Comparison of ENCODE assay signal across 8 cellular contexts in genomic region chr20:41734506-41734945, GRCh38.
DNase-seq lines count a peak whose midpoint lies in the region; ATAC-seq and TF ChIP-seq lines count a peak whose summit lies in the region.

No MANE protein-coding gene starts in this region.

- no TSS peak for BruUV-seq in A673 (replicated peaks; lab: Mats Ljungman, UMichigan)

- CTCF ChIA-PET in A673 (lab: Charles Lee), result no interaction called here

- H3K18ac ChIP-seq in mesendoderm (ENCODE audit: low read length), result no peak overlapping the region

- ATAC-seq in upper lobe of right lung (peak; percentile 92), GM19395 (IDR thresholded peaks at IDR 0.05; ENCODE audit: unreplicated experiment) (no peak)

- TF ChIP-seq CTCF in A673 (conservative IDR thresholded peaks at IDR 0.05; ENCODE audit: low read depth, low read length) (peak; percentile 91), GM12873 (IDR thresholded peaks at IDR 0.05; ENCODE audit: insufficient read depth, low read depth, low read length, missing control alignments) (peak; percentile 99), WI38 (IDR thresholded peaks at IDR 0.05; ENCODE audit: low read depth, low read length) (peak; percentile 99), endodermal cell (conservative IDR thresholded peaks at IDR 0.05) (peak; percentile 93), upper lobe of right lung (IDR thresholded peaks at IDR 0.05) (peak; percentile 90)

- H3K4me3 Mint-ChIP-seq in endodermal cell, result no peak overlapping the region

- H3K9ac ChIP-seq in endodermal cell (ENCODE audit: extremely low read depth, low read length, poor library complexity, severe bottlenecking), result no peak overlapping the region
- H3K9ac ChIP-seq in mesendoderm (ENCODE audit: low read length), result no peak overlapping the region

- no peak overlapping the region for H3K27ac ChIP-seq in A673 (ENCODE audit: low read depth, low read length, poor library complexity, severe bottlenecking)
- H3K27ac ChIP-seq in endodermal cell (ENCODE audit: low read depth, low read length), result no peak overlapping the region
- H3K27ac ChIP-seq in mesendoderm (ENCODE audit: low read depth, low read length), result no peak overlapping the region
- no peak overlapping the region for H3K27ac ChIP-seq in upper lobe of right lung

- no peak overlapping the region for H2AK5ac ChIP-seq in mesendoderm (ENCODE audit: low read length)

- no peak overlapping the region for H2BK15ac ChIP-seq in mesendoderm (replicated peaks; ENCODE audit: low read depth)

- no peak overlapping the region for H4K5ac ChIP-seq in mesendoderm (ENCODE audit: low read length)

- H3K9me3 ChIP-seq in A673 (ENCODE audit: low read depth, low read length, poor library complexity, severe bottlenecking) (no peaks in the 10 kb centered on the region), endodermal cell (ENCODE audit: control insufficient read depth, low read length) (no peaks in the 10 kb centered on the region), upper lobe of right lung (no peaks in the 10 kb centered on the region)

- no peak overlapping the region for H3K56ac ChIP-seq in mesendoderm (ENCODE audit: low read length)

- H3K36me3 ChIP-seq in A673 (ENCODE audit: insufficient read depth, low read length, poor library complexity, severe bottlenecking) (no peaks in the 10 kb centered on the region), endodermal cell (ENCODE audit: control insufficient read depth, insufficient read depth, low read length) (no peaks in the 10 kb centered on the region), mesendoderm (ENCODE audit: control insufficient read depth, insufficient read depth, low read length) (no peaks in the 10 kb centered on the region), upper lobe of right lung (no peaks in the 10 kb centered on the region)

- no peak overlapping the region for H2BK120ac ChIP-seq in mesendoderm (ENCODE audit: low read depth, low read length)

- no peak overlapping the region for H3K27ac Mint-ChIP-seq in endodermal cell

- no peaks in the 10 kb centered on the region for H3K27me3 ChIP-seq in A673 (replicated peaks; ENCODE audit: insufficient read depth, low read depth, low read length, poor library complexity)
- no peaks in the 10 kb centered on the region for H3K27me3 ChIP-seq in endodermal cell (ENCODE audit: control insufficient read depth, insufficient read depth, low read length, poor library complexity, severe bottlenecking)
- H3K27me3 ChIP-seq in mesendoderm (ENCODE audit: insufficient read depth, low read length, poor library complexity), result no peaks in the 10 kb centered on the region
- no peaks in the 10 kb centered on the region for H3K27me3 ChIP-seq in upper lobe of right lung

- no peak overlapping the region for H2BK5ac ChIP-seq in mesendoderm (ENCODE audit: low read length)

- no peaks in the 10 kb centered on the region for H3K27me3 Mint-ChIP-seq in endodermal cell (ENCODE audit: insufficient read depth)

- 39 to 59% methylated on average over 5 of the region's 5 CpGs for WGBS in endodermal cell (ENCODE audit: insufficient coverage in 1 of 2, insufficient read length in 1 of 2), 2 experiments
- no CpG with 5 or more reads among the region's 5 CpGs for WGBS in mesendoderm (ENCODE audit: extremely low coverage, insufficient coverage, low lambda C conversion rate)

- no peak overlapping the region for H3K4me2 ChIP-seq in mesendoderm (ENCODE audit: low read length)

- H3K23ac ChIP-seq in mesendoderm (ENCODE audit: low read length), result no peak overlapping the region

- no peaks in the 10 kb centered on the region for H3K79me1 ChIP-seq in mesendoderm (ENCODE audit: low read length)

- H3K9me3 Mint-ChIP-seq in endodermal cell, result peaks cover 10% of the 10 kb centered on the region

- intact Hi-C loops in A673 (cut with micrococcal nuclease; ENCODE audit: unreplicated experiment), result loop anchor here (10.0 kb wide), 1 partner anchor 800 kb away; no protein-coding TSS in a partner anchor
- intact Hi-C loops in upper lobe of right lung (cut with DNase I), result no loop called here

- DNase-seq in A673 (ENCODE audit: low spot score) (peak; percentile 67), NCI-H1694 treated with DMSO at 0.1 percent for 48 hours (lab: John Stamatoyannopoulos, UW) (peak; percentile 5), endodermal cell (peak; percentile 89), mesendoderm (peak; percentile 76), upper lobe of right lung (no peak)

- POLR2A ChIA-PET in A673 (lab: Charles Lee; ENCODE audit: low non-redundant PET), result no interaction called here

- H3K4me3 ChIP-seq in A673 (ENCODE audit: low read depth, low read length, poor library complexity, severe bottlenecking) (no peak overlapping the region), WI38 (ENCODE audit: low read depth, low read length) (no peak overlapping the region), endodermal cell (ENCODE audit: low read length) (no peak overlapping the region), mesendoderm (ENCODE audit: low read length) (no peak overlapping the region), upper lobe of right lung (no peak overlapping the region)

- no peaks in the 10 kb centered on the region for H3K79me2 ChIP-seq in mesendoderm (ENCODE audit: control insufficient read depth, insufficient read depth, low read length)

- no peak overlapping the region for H4K8ac ChIP-seq in mesendoderm (ENCODE audit: low read depth, low read length)

- H3K4me1 Mint-ChIP-seq in endodermal cell, result peaks cover 2% of the 10 kb centered on the region

- no peaks in the 10 kb centered on the region for H3K36me3 Mint-ChIP-seq in endodermal cell (ENCODE audit: low read depth)

- H3K4me1 ChIP-seq in A673 (ENCODE audit: insufficient read depth, low read length, poor library complexity, severe bottlenecking) (peaks cover 7% of the 10 kb centered on the region), endodermal cell (ENCODE audit: control insufficient read depth, insufficient read depth, low read length) (no peaks in the 10 kb centered on the region), mesendoderm (ENCODE audit: control insufficient read depth, low read depth, low read length) (no peaks in the 10 kb centered on the region), upper lobe of right lung (no peaks in the 10 kb centered on the region)

- no peak overlapping the region for H3K4ac ChIP-seq in mesendoderm (ENCODE audit: low read depth, low read length)
